ENCODE assay signal across 1 cellular context in the genomic region with DNA sequence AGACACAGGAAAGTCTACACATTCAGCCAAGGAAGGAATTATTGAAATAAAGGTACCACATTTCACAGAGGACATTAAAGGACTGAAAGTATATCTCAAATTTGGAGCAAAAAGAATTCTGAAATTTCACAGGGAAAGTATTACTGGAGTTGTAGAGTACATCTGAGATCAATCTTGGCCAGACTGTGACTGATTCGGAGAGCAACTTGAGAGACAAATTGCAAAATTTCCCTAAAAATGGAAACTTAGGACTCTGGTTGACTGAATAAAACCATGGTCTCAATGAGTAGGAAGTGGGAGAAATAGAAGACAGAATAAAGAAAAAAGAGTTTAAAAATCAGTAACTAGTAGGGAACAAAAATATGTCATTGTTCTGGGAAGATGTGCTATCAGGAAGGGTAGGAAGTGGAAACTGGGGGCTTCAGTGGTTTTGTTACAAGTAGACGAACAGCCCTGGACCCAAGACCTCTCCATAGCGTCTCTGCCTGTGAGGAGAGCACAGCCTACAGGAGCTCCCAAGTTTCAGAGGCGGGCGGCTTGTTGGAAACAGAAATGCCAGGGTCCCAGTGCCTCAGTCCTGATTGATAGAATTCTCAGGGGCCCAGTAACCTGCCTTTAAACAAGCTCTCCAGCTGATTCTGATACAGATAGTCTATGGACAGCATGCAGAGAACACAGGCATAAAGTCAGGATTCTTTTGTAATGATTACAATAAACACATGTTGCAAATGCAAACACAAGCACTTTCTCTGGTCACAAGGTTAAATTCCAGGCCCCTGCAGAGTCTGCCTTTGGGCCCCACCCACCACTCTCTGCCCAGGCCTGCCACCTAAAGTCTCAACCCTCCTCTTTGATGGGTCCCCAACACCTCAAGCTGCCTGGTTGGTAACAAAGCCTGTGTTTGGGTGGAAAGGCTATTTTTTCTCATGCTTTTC.
TF ChIP-seq lines count a peak whose summit lies in the region.

No MANE protein-coding gene starts in this region.

TF ChIP-seq in IMR-90, 13 proteins besides CTCF, POLR2A, EP300 and RAD21:
- TF ChIP-seq MAFK (IDR thresholded peaks at IDR 0.05; ENCODE audit: low read depth, low read length) (peak; percentile 46), MXI1 (IDR thresholded peaks at IDR 0.05; ENCODE audit: borderline replicate concordance, low read depth, low read length) (no peak)
- TF ChIP-seq, protein P1, sequence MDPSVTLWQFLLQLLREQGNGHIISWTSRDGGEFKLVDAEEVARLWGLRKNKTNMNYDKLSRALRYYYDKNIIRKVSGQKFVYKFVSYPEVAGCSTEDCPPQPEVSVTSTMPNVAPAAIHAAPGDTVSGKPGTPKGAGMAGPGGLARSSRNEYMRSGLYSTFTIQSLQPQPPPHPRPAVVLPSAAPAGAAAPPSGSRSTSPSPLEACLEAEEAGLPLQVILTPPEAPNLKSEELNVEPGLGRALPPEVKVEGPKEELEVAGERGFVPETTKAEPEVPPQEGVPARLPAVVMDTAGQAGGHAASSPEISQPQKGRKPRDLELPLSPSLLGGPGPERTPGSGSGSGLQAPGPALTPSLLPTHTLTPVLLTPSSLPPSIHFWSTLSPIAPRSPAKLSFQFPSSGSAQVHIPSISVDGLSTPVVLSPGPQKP (IDR thresholded peaks at IDR 0.05; ENCODE audit: borderline replicate concordance, low read depth, low read length): no peak
